In genomic region chr18:48931680-48932461, GRCh38 we compare ENCODE assay signal across 8 cellular contexts. TPM values are rescaled to one million over a fixed set of nuclear protein-coding genes. Genes with fewer than 3 reads are reported as not detected.
DNase-seq lines count a peak whose midpoint lies in the region; ATAC-seq and TF ChIP-seq lines count a peak whose summit lies in the region.

No MANE protein-coding gene starts in this region.

- peaks cover 100% of the 10 kb centered on the region for H3K4me1 Mint-ChIP-seq in chondrocyte (ENCODE audit: low read depth)

- in situ Hi-C loops in gastrocnemius medialis (cut with MboI; ENCODE audit: low sequenced_read_pairs in 4 of 4): loop anchor here in 1 of 4 donors (25.0 kb wide), 2 partner anchors 245 to 395 kb away; partner anchors contain the start of gene CTIF

- H3K4me1 ChIP-seq in gastrocnemius medialis: peaks cover 87 to 96% of the 10 kb centered on the region in 2 donors

- ATAC-seq in gastrocnemius medialis: no peak

- no peak for TF ChIP-seq CTCF in chondrocyte (IDR thresholded peaks at IDR 0.05)
- no peak for TF ChIP-seq CTCF in gastrocnemius medialis (IDR thresholded peaks at IDR 0.05 in 4 of 5, conservative IDR thresholded peaks at IDR 0.05 in 1 of 5)

- intact Hi-C loops in gastrocnemius medialis (cut with DNase I; ENCODE audit: low total_unique reads): loop anchor here (5.0 kb wide), 3 partner anchors 150 to 390 kb away; no protein-coding TSS in a partner anchor

- H3K9me3 ChIP-seq in gastrocnemius medialis: no peaks in the 10 kb centered on the region

- TF ChIP-seq POLR2A in gastrocnemius medialis (IDR thresholded peaks at IDR 0.05): no peak

- no peaks in the 10 kb centered on the region for H3K9me3 Mint-ChIP-seq in chondrocyte (ENCODE audit: low read depth)

- H3K36me3 Mint-ChIP-seq in chondrocyte (ENCODE audit: low read depth): peaks cover 19% of the 10 kb centered on the region

- peak overlapping the region; percentile 91 for H3K27ac Mint-ChIP-seq in chondrocyte (ENCODE audit: unreplicated experiment)

- H3K4me3 ChIP-seq in gastrocnemius medialis: no peak overlapping the region

- H3K4me3 Mint-ChIP-seq in chondrocyte (ENCODE audit: unreplicated experiment): peak overlapping the region; percentile 40

- no peaks in the 10 kb centered on the region for H3K36me3 ChIP-seq in gastrocnemius medialis

- H3K27me3 ChIP-seq in gastrocnemius medialis: no peaks in the 10 kb centered on the region

- H3K27me3 Mint-ChIP-seq in chondrocyte (ENCODE audit: low read depth): no peaks in the 10 kb centered on the region

- peak overlapping the region; percentile 88 to 93 (median 89) for H3K27ac ChIP-seq in gastrocnemius medialis

- peak; percentile 58 for DNase-seq in DMS53 (lab: John Stamatoyannopoulos, UW)
- DNase-seq in DMS53 treated with DMSO at 0.1 percent for 48 hours (lab: John Stamatoyannopoulos, UW; ENCODE audit: unreplicated experiment): no peak
- DNase-seq in chondrocyte (ENCODE audit: low spot score): no peak
- no peak for DNase-seq in gastrocnemius medialis
- no peak for DNase-seq in NCI-H345 treated with DMSO at 0.1 percent for 48 hours (lab: John Stamatoyannopoulos, UW; ENCODE audit: unreplicated experiment)
- DNase-seq in KG1 (lab: John Stamatoyannopoulos, UW): no peak
- no peak for DNase-seq in activated gamma-delta T cell (lab: John Stamatoyannopoulos, UW)

TF ChIP-seq in PFSK-1, 5 proteins besides CTCF, POLR2A, EP300 and RAD21:
- TF ChIP-seq FOXP2 (optimal IDR thresholded peaks at IDR 0.05; ENCODE audit: borderline replicate concordance, extremely low read depth, extremely low read length, insufficient read depth) (no peak), SIN3A (IDR thresholded peaks at IDR 0.05; ENCODE audit: borderline replicate concordance, insufficient read depth, low read length) (0 out of 2 replicates have a peak, but pooled peaks have one; percentile 6), POLR2AphosphoS5 (IDR thresholded peaks at IDR 0.05; ENCODE audit: low read depth, low read length) (no peak)

RNA-seq across cellular contexts. Expression of gene SMAD7, which starts 18.9 kb away (rescaled TPM):
- polyA plus RNA-seq in PFSK-1 (2012; ENCODE audit: insufficient read length, low read depth): 13.8 TPM
- 61.2 to 99.9 TPM (median 70.1 TPM) in 3 replicates for total RNA-seq in chondrocyte
- 10 to 100 TPM in 3 of 4 donors, 1 to 10 TPM in 1; 9.1 to 13.4 (median 10.8) TPM for total RNA-seq in gastrocnemius medialis
